17 cellular contexts compared by ENCODE assay signal in the genomic region with DNA sequence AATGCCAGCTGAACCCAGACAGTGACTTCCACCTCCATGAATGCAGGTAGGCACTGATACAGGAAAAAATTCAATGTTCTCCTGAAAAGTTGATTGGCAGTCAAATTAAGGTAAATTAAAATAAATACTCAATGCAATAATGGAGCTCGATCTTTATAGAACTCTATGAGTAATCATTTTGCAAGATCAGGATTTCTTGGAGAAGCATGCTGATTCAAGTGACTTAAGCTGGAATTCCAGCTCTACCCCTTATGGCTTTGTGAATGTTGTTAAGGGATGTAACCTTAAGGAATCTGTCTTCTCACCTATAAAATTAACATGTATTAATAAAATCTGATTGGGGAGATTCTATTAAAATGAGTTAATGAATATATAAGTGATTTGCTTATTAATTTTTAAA.
A peak's percentile ranks its signal among the peaks of the same experiment; 100 is the strongest.
DNase-seq lines count a peak whose midpoint lies in the region; ATAC-seq, FAIRE-seq and TF ChIP-seq lines count a peak whose summit lies in the region.
"Had no signal": no experiment of that assay in that cellular context is flagged by ENCODE, and none has a peak within 500 bp of the region (broad histone marks: within the 10 kb centered on the region; RNA-seq: fewer than 3 reads in every experiment).

No MANE protein-coding gene starts in this region.

- no peak for TF ChIP-seq CTCF in heart left ventricle (IDR thresholded peaks at IDR 0.05)
- TF ChIP-seq CTCF in epithelial cell of esophagus (IDR thresholded peaks at IDR 0.05; ENCODE audit: insufficient read depth, low read depth, low read length, missing control alignments) = no peak
- no peak for TF ChIP-seq CTCF in fibroblast of the aortic adventitia (IDR thresholded peaks at IDR 0.05; ENCODE audit: insufficient read depth, low read length)
- no peak for TF ChIP-seq CTCF in gastrocnemius medialis (IDR thresholded peaks at IDR 0.05 in 4 of 5, conservative IDR thresholded peaks at IDR 0.05 in 1 of 5)

- H3K27me3 ChIP-seq in heart left ventricle (no peaks in the 10 kb centered on the region), gastrocnemius medialis (no peaks in the 10 kb centered on the region)
- H3K27me3 ChIP-seq: BLaER1 had no signal

- intact Hi-C loops in heart left ventricle (cut with DNase I) (no loop called here), Right ventricle myocardium inferior (cut with DNase I) (no loop called here), gastrocnemius medialis (cut with DNase I; ENCODE audit: low total_unique reads) (no loop called here)

- in situ Hi-C loops in gastrocnemius medialis (cut with MboI; ENCODE audit: low sequenced_read_pairs in 4 of 4) = no loop called here

- no peak for TF ChIP-seq POLR2A in heart left ventricle (IDR thresholded peaks at IDR 0.05)
- TF ChIP-seq POLR2A in gastrocnemius medialis (IDR thresholded peaks at IDR 0.05) = no peak

- 35 to 57% (median 50%) methylated on average over 1 of the region's 1 CpG for WGBS in heart left ventricle, 4 donors

- peaks cover 0 to 15% (median 0%) of the 10 kb centered on the region in 12 donors for H3K9me3 ChIP-seq in heart left ventricle
- no peaks in the 10 kb centered on the region for H3K9me3 ChIP-seq in gastrocnemius medialis
- H3K9me3 ChIP-seq: BLaER1 had no signal

- no peak for FAIRE-seq in urothelium cell line (lab: Jason Lieb, UNC)
- FAIRE-seq: GM12892 had no signal

- no peak for ATAC-seq in heart left ventricle
- no peak for ATAC-seq in Right ventricle myocardium inferior
- no peak for ATAC-seq in HG03432 (IDR thresholded peaks at IDR 0.05; ENCODE audit: unreplicated experiment)
- no peak for ATAC-seq in gastrocnemius medialis
- ATAC-seq: HCT116 had no signal

- H3K36me3 ChIP-seq in heart left ventricle (no peaks in the 10 kb centered on the region), gastrocnemius medialis (no peaks in the 10 kb centered on the region)
- H3K36me3 ChIP-seq: BLaER1 had no signal

- H3K4me1 ChIP-seq in heart left ventricle (peaks cover 0 to 4% (median 0%) of the 10 kb centered on the region in 12 donors), gastrocnemius medialis (no peaks in the 10 kb centered on the region)
- H3K4me1 ChIP-seq: BLaER1, Caco-2 had no signal

- no peak for DNase-seq in heart left ventricle
- DNase-seq in Right ventricle myocardium inferior (ENCODE audit: missing footprints) = no peak
- peak; percentile 21 for DNase-seq in epithelial cell of esophagus (ENCODE audit: low read depth)
- peak; percentile 45 for DNase-seq in fibroblast of the aortic adventitia (ENCODE audit: low read depth)
- DNase-seq in urothelium cell line (ENCODE audit: low spot score) = no peak
- DNase-seq in gastrocnemius medialis = no peak
- DNase-seq: AML-193; Caco-2; CD8-positive, alpha-beta memory T cell; DND-41; GDM1 had no signal

- H3K4me3 ChIP-seq in heart left ventricle (peak overlapping the region in 7 of 12 donors; percentile 5 to 48 (median 26)), epithelial cell of esophagus (ENCODE audit: low read length) (no peak overlapping the region), fibroblast of the aortic adventitia (ENCODE audit: low read depth, low read length) (no peak overlapping the region), gastrocnemius medialis (no peak overlapping the region)
- H3K4me3 ChIP-seq: BLaER1 had no signal

- H3K27ac ChIP-seq in heart left ventricle (peak overlapping the region in 5 of 12 donors; percentile 4 to 68 (median 24)), gastrocnemius medialis (no peak overlapping the region)
- H3K27ac ChIP-seq: 22Rv1, BLaER1, HL-60 had no signal

Comparison
In these comparisons a context has a peak if more than half of its experiments do, and no peak if none do; other contexts are left out.
1. DNase-seq: peak in epithelial cell of esophagus (single experiment) and fibroblast of the aortic adventitia (single experiment); none in heart left ventricle (0 of 5), Right ventricle myocardium inferior (single experiment), urothelium cell line (single experiment) and gastrocnemius medialis (0 of 2).
2. H3K4me3 ChIP-seq: peak in heart left ventricle (7 of 12); none in epithelial cell of esophagus (single experiment), fibroblast of the aortic adventitia (single experiment) and gastrocnemius medialis (0 of 4).